8 cellular contexts compared by ENCODE assay signal in the genomic region with DNA sequence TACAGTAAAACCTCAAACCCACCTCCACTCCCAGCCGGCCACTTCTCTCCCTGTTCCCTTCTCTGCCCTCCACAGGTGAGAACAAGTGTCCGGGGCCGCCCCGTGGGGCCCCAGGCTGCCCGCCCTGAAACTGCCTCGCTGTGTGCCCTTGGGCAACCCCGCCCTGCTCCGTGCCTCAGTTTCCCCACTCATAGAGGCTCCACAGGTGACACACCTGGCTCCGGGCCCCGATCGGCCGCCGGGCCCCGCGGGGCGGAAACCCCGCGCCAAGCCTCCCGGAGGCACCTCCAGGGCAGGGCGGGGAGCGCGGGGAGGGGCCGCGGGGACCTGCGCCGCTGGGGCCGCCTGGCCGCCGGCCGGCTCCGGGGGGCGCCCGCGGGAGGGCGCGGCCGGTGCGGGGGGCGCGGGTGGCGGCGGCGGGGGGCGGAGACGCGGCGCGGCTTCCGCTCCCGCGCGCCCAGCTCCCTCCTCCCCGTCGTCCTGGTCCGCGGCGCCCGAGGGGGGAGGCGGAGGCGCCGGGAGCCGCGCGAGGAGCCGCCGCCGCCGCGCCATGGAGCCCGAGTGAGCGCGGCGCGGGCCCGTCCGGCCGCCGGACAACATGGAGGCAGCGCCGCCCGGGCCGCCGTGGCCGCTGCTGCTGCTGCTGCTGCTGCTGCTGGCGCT. TPM values are rescaled to one million over a fixed set of nuclear protein-coding genes. Genes with fewer than 3 reads are reported as not detected.
DNase-seq lines count a peak whose midpoint lies in the region; ATAC-seq, FAIRE-seq and TF ChIP-seq lines count a peak whose summit lies in the region.

A gene (plus strand): TSS at position 475 of the 663 bp plus-strand sequence. CDS start 124 bp downstream, at position 599.

- TF ChIP-seq EP300 in K562 (IDR thresholded peaks at IDR 0.05; ENCODE audit: low read length), result no peak

- DNase-seq in T-helper 1 cell, result no peak
- peak; percentile 58 to 96 (median 90) for DNase-seq in K562 (ENCODE audit: extremely low read depth in 1 of 4, low spot score in 3 of 4)
- peak; percentile 87 for DNase-seq in iPS-NIHi11 (ENCODE audit: low spot score)
- no peak for DNase-seq in activated CD4-positive, CD25-positive, alpha-beta regulatory T cell (lab: John Stamatoyannopoulos, UW)

- peak within 1 kb of the TSS; percentile 78 to 98 for H3K9ac ChIP-seq in K562 (ENCODE audit: insufficient read depth in 1 of 2, low read depth in 2 of 2, low read length in 2 of 2)

- H3K4me3 ChIP-seq in K562 (peak within 1 kb of the TSS; percentile 82), skin epidermis (peak within 1 kb of the TSS; percentile 33 to 69 (median 53))

- BruUV-seq in K562 (replicated peaks; lab: Mats Ljungman, UMichigan), result no TSS peak

- CTCF ChIA-PET in K562 (lab: Yijun Ruan, JAX; ENCODE audit: low intra/inter-chr PET ratio), result interaction anchor here (0.6 kb wide), 1 partner anchor 271 kb away, joined by 3 read pairs; no protein-coding TSS in a partner anchor

- no peak for TF ChIP-seq RAD21 in K562 (CRISPR knock-in tag; conservative IDR thresholded peaks at IDR 0.05 in 1 of 2, IDR thresholded peaks at IDR 0.05 in 1 of 2)

- peaks cover 12 to 49% of the 10 kb centered on the region in 2 experiments for H3K4me1 ChIP-seq in K562 (replicated peaks in 1 of 2; ENCODE audit: control insufficient read depth in 2 of 2, insufficient read depth in 2 of 2, low read length in 2 of 2)

- H3K4me2 ChIP-seq in K562 (ENCODE audit: insufficient read depth, low read length), result peak within 1 kb of the TSS; percentile 88

- in situ Hi-C loops in K562 (cut with MboI), result no loop called here

- ATAC-seq in K562 (peak; percentile 58), HG03097 (IDR thresholded peaks at IDR 0.05; ENCODE audit: low FRiP score, unreplicated experiment) (no peak)

- TF ChIP-seq POLR2A in K562 (conservative IDR thresholded peaks at IDR 0.05), result no peak

- no peak for TF ChIP-seq CTCF in K562 (IDR thresholded peaks at IDR 0.05 in 2 of 3, conservative IDR thresholded peaks at IDR 0.05 in 1 of 3; ENCODE audit: insufficient read depth in 2 of 3, low read depth in 1 of 3, low read length in 3 of 3)

- FAIRE-seq in K562 (lab: Jason Lieb, UNC), result no peak

- H2AFZ ChIP-seq in K562 (ENCODE audit: low read depth, low read length), result peak within 1 kb of the TSS; percentile 77

- H3K27me3 ChIP-seq in K562 (ENCODE audit: control insufficient read depth in 2 of 2, insufficient read depth in 2 of 2, low read length in 2 of 2), result no peaks in the 10 kb centered on the region

- peaks cover 5% of the 10 kb centered on the region for H3K9me1 ChIP-seq in K562 (ENCODE audit: control insufficient read depth, insufficient read depth, low read length)

- H3K9me3 ChIP-seq in KOPT-K1 (ENCODE audit: insufficient read depth, low read length, poor library complexity, severe bottlenecking), result no peaks in the 10 kb centered on the region
- peaks cover 1% of the 10 kb centered on the region; the same call in 1 of the 2 replicates for H3K9me3 ChIP-seq in K562 (replicated peaks; ENCODE audit: control insufficient read depth, insufficient read depth, low read depth, low read length)

- peaks cover 10% of the 10 kb centered on the region for H4K20me1 ChIP-seq in K562 (replicated peaks; ENCODE audit: control insufficient read depth, insufficient read depth, low read length)

- intact Hi-C loops in T-helper 1 cell treated with Interleukin-12 subunit alpha and Interleukin-12 subunit beta and Interleukin-4 antibody, amounts not matched to agents 30 ng/mL and 1 ng/mL, for 36 hours (cut with micrococcal nuclease), result loop anchor here (2.0 to 5.0 kb wide), 3 partner anchors 29 to 70 kb away; a partner anchor contains a TSS
- intact Hi-C loops in K562 (cut with micrococcal nuclease), result no loop called here

- WGBS in K562 (ENCODE audit: insufficient coverage, low coverage, missing lambda C conversion rate), result 42% methylated on average over 12 of the region's 85 CpGs

- H3K79me2 ChIP-seq in K562 (ENCODE audit: control insufficient read depth, insufficient read depth, low read length), result peaks cover 47% of the 10 kb centered on the region

- POLR2A ChIA-PET in K562 (lab: Yijun Ruan, JAX), result interaction anchor here (0.6 to 0.7 kb wide), 2 partner anchors 22 to 29 kb away, joined by 3 read pairs; no protein-coding TSS in a partner anchor

- H3K36me3 ChIP-seq in KOPT-K1 (ENCODE audit: insufficient read depth, low read length) (no peaks in the 10 kb centered on the region), K562 (ENCODE audit: control insufficient read depth, insufficient read depth, low read length) (no peaks in the 10 kb centered on the region)

- peak within 1 kb of the TSS; percentile 15 for H3K27ac ChIP-seq in KOPT-K1 (ENCODE audit: low read depth, low read length, poor library complexity, severe bottlenecking)
- H3K27ac ChIP-seq in K562 (ENCODE audit: extremely low read depth, low read depth, low read length), result peak within 1 kb of the TSS; percentile 90
- H3K27ac ChIP-seq in skin epidermis, result peak within 1 kb of the TSS in 18 of 21 experiments; percentile 0 to 87 (median 72)

TF ChIP-seq in K562, 482 proteins besides CTCF, POLR2A, EP300 and RAD21 (continues in another document):
- TF ChIP-seq TBL1XR1 (IDR thresholded peaks at IDR 0.05; ENCODE audit: low read length in 2 of 2) (no peak), ARID1B (IDR thresholded peaks at IDR 0.05) (no peak), CXXC5 (CRISPR knock-in tag; IDR thresholded peaks at IDR 0.05) (peak; percentile 49), ZBTB7A (IDR thresholded peaks at IDR 0.05; ENCODE audit: borderline replicate concordance, control insufficient read depth, low read depth, low read length) (peak; percentile 77; the same call in 1 of the 2 replicates)
- TF ChIP-seq, protein P1, sequence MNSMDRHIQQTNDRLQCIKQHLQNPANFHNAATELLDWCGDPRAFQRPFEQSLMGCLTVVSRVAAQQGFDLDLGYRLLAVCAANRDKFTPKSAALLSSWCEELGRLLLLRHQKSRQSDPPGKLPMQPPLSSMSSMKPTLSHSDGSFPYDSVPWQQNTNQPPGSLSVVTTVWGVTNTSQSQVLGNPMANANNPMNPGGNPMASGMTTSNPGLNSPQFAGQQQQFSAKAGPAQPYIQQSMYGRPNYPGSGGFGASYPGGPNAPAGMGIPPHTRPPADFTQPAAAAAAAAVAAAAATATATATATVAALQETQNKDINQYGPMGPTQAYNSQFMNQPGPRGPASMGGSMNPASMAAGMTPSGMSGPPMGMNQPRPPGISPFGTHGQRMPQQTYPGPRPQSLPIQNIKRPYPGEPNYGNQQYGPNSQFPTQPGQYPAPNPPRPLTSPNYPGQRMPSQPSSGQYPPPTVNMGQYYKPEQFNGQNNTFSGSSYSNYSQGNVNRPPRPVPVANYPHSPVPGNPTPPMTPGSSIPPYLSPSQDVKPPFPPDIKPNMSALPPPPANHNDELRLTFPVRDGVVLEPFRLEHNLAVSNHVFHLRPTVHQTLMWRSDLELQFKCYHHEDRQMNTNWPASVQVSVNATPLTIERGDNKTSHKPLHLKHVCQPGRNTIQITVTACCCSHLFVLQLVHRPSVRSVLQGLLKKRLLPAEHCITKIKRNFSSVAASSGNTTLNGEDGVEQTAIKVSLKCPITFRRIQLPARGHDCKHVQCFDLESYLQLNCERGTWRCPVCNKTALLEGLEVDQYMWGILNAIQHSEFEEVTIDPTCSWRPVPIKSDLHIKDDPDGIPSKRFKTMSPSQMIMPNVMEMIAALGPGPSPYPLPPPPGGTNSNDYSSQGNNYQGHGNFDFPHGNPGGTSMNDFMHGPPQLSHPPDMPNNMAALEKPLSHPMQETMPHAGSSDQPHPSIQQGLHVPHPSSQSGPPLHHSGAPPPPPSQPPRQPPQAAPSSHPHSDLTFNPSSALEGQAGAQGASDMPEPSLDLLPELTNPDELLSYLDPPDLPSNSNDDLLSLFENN (IDR thresholded peaks at IDR 0.05; ENCODE audit: low read depth in 2 of 2, low read length in 2 of 2), result no peak

RNA-seq across cellular contexts. Expression of the gene that starts here (rescaled TPM):
- total RNA-seq in T-helper 1 cell treated with Interleukin-12 subunit alpha and Interleukin-12 subunit beta and Interleukin-4 antibody, amounts not matched to agents 30 ng/mL and 1 ng/mL, for 36 hours, result 27.6 and 29.5 TPM in 2 replicates
- total RNA-seq in K562 (2011; cell fraction: chromatin; rRNA removed; ENCODE audit: low replicate concordance), result 28.3 and 69.8 TPM in 2 replicates
- total RNA-seq in K562 (2011; cell fraction: nucleolus; rRNA removed), result 63.7 and 66.6 TPM in 2 replicates
- 37.9 and 42.2 TPM in 2 replicates for total RNA-seq in K562 (2011; cell fraction: nucleoplasm; rRNA removed)
- 14.9 and 23.8 TPM in 2 replicates for total RNA-seq in K562 (2014; rRNA removed)
- 2.1 and 3.1 TPM in 2 replicates for total RNA-seq in K562 (2014; rRNA removed; fragmentation: Illumina TruSeq; extraction: Trizol)
- total RNA-seq in K562 (2015; rRNA removed; fragmentation: Illumina TruSeq; extraction: Trizol), result 13.6 and 15.3 TPM in 2 replicates
- total RNA-seq in K562 (2021), result 43.1 and 44.2 TPM in 2 replicates
- polyA plus RNA-seq in K562 (2011; rRNA removed), result 5.1 and 11.0 TPM in 2 replicates
- 9.1 and 15.7 TPM in 2 replicates for polyA plus RNA-seq in K562 (2011; cell fraction: cytosol; rRNA removed)
- polyA plus RNA-seq in K562 (2011; cell fraction: nucleus; rRNA removed), result 16.9 and 36.4 TPM in 2 replicates
- polyA plus RNA-seq in K562 (2012), result 24.9 and 36.3 TPM in 2 replicates
- polyA plus RNA-seq in K562 (2014; fragmentation: Illumina TruSeq; extraction: Trizol), result 13.5 and 28.2 TPM in 2 replicates
- polyA plus RNA-seq in K562 (2014; fragmentation: Nextera tagmentation; extraction: Ambion mirVana), result under 1 TPM; 0.48 to 0.63 TPM
- polyA plus RNA-seq in K562 (2014; rRNA removed), result 16.1 and 17.6 TPM in 2 replicates
- polyA minus RNA-seq in K562 (2011; rRNA and poly(A)+ RNA removed), result 7.7 and 11.3 TPM in 2 replicates
- polyA minus RNA-seq in K562 (2011; cell fraction: cytosol; rRNA and poly(A)+ RNA removed), result 21.3 and 34.5 TPM in 2 replicates
- polyA minus RNA-seq in K562 (2011; cell fraction: nucleus; rRNA and poly(A)+ RNA removed), result 24.4 and 27.9 TPM in 2 replicates

Comparison
In these comparisons a context has a peak if more than half of its experiments do, and no peak if none do; other contexts are left out.
1. DNase-seq: peak in K562 (4 of 4) and iPS-NIHi11 (single experiment); none in T-helper 1 cell (0 of 5) and activated CD4-positive, CD25-positive, alpha-beta regulatory T cell (0 of 4).
2. H3K27ac ChIP-seq: peak in every context shown above with its lines; median percentile 90 in K562; 72 in skin epidermis; 15 in KOPT-K1.